1 cellular context compared by ENCODE assay signal in genomic region chr2:24365826-24366225, GRCh38.
TF ChIP-seq lines count a peak whose summit lies in the region.

No MANE protein-coding gene starts in this region.

TF ChIP-seq in HCT116, 20 proteins besides CTCF, POLR2A, EP300 and RAD21 (continued from another document):
- TF ChIP-seq REST (IDR thresholded peaks at IDR 0.05; ENCODE audit: low read depth) (no peak), ATF3 (IDR thresholded peaks at IDR 0.05) (no peak), TCF7L2 (IDR thresholded peaks at IDR 0.05; ENCODE audit: borderline replicate concordance, extremely low read depth, insufficient read depth, insufficient read length) (no peak), ELF1 (IDR thresholded peaks at IDR 0.05; ENCODE audit: borderline replicate concordance, low read depth) (no peak), JUND (IDR thresholded peaks at IDR 0.05) (no peak)
